In the genomic region with DNA sequence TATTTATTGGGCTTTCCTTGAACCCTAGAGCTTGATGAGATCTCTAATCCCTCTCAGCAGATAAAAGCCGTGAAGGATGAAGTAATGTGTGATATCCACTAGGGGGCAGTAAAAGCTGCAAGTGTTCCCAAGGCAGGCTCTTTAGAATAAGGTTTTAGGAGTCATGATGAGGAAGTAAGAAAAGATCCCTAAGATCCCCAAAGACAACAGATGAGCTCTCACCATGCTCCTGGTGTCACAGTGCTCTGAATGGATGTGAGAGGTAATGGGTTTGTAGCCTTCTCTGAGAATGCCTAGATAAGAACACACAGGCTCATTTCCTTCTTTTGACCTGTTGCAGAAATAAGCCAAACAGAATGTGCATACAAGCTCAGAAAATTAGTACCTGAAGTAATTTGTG, we compare ENCODE assay signal across 8 cellular contexts.
A peak's percentile ranks its signal among the peaks of the same experiment; 100 is the strongest.
DNase-seq lines count a peak whose midpoint lies in the region; ATAC-seq, FAIRE-seq and TF ChIP-seq lines count a peak whose summit lies in the region.

No MANE protein-coding gene starts in this region.

- in situ Hi-C loops in astrocyte of the spinal cord (cut with HindIII; ENCODE audit: low sequenced_read_pairs), result no loop called here

- H3K36me3 ChIP-seq in Caco-2 (ENCODE audit: control insufficient read depth, insufficient read depth, low read length) (no peaks in the 10 kb centered on the region), vagina (no peaks in the 10 kb centered on the region)

- peak; percentile 69 for FAIRE-seq in islet of Langerhans (lab: Jason Lieb, UNC)

- no peak overlapping the region for H3K27ac Mint-ChIP-seq in Caco-2 (ENCODE audit: unreplicated experiment)

- intact Hi-C loops in Caco-2 (cut with micrococcal nuclease; ENCODE audit: unreplicated experiment), result loop anchor here (1.0 to 10.0 kb wide), 7 partner anchors 45 to 309 kb away; no protein-coding TSS in a partner anchor
- intact Hi-C loops in vagina (cut with DNase I), result no loop called here

- no peaks in the 10 kb centered on the region for H3K27me3 ChIP-seq in Caco-2 (replicated peaks; ENCODE audit: control insufficient read depth, insufficient read depth, low read length)
- H3K27me3 ChIP-seq in vagina, result no peaks in the 10 kb centered on the region

- TF ChIP-seq CTCF in Caco-2 (IDR thresholded peaks at IDR 0.05; ENCODE audit: insufficient read depth in 1 of 2, low read depth in 1 of 2, low read length in 1 of 2, severe bottlenecking in 1 of 2, unreplicated experiment in 1 of 2), result peak; percentile 66 to 77
- TF ChIP-seq CTCF in astrocyte of the spinal cord (IDR thresholded peaks at IDR 0.05; ENCODE audit: low read depth, low read length), result peak; percentile 74
- TF ChIP-seq CTCF in vagina (IDR thresholded peaks at IDR 0.05), result peak in 2 of 3 experiments; percentile 31 to 47

- peak; percentile 63 for ATAC-seq in GM19397 (IDR thresholded peaks at IDR 0.05; ENCODE audit: unreplicated experiment)
- ATAC-seq in HG03460 (IDR thresholded peaks at IDR 0.05; ENCODE audit: unreplicated experiment), result peak; percentile 84

- H3K4me1 ChIP-seq in Caco-2 (peaks cover 9% of the 10 kb centered on the region), vagina (no peaks in the 10 kb centered on the region)

- no peak overlapping the region for H3K4me3 Mint-ChIP-seq in Caco-2 (ENCODE audit: unreplicated experiment)

- TF ChIP-seq POLR2A in vagina (IDR thresholded peaks at IDR 0.05), result no peak

- BruUV-seq in Caco-2 (replicated peaks; lab: Mats Ljungman, UMichigan), result no TSS peak

- POLR2A ChIA-PET in Caco-2 (lab: Charles Lee), result no interaction called here

- H3K4me3 ChIP-seq in Caco-2 (ENCODE audit: low read depth, low read length) (no peak overlapping the region), astrocyte of the spinal cord (ENCODE audit: low read depth, low read length) (no peak overlapping the region), vagina (no peak overlapping the region)

- H3K9me3 ChIP-seq in Caco-2 (0 out of 2 replicates have a peak, but pooled peaks cover 3% of the 10 kb centered on the region), vagina (no peaks in the 10 kb centered on the region)

- H3K9me3 Mint-ChIP-seq in Caco-2 (ENCODE audit: unreplicated experiment), result no peaks in the 10 kb centered on the region

- H3K4me1 Mint-ChIP-seq in Caco-2 (ENCODE audit: low read depth, unreplicated experiment), result peaks cover 29% of the 10 kb centered on the region

- H3K36me3 Mint-ChIP-seq in Caco-2 (ENCODE audit: insufficient read depth, unreplicated experiment), result no peaks in the 10 kb centered on the region

- no peaks in the 10 kb centered on the region for H3K27me3 Mint-ChIP-seq in Caco-2 (ENCODE audit: insufficient read depth, unreplicated experiment)

- no peak overlapping the region for H3K27ac ChIP-seq in vagina

- DNase-seq in Caco-2, result peak in 1 of 2 experiments; percentile 32
- peak; percentile 48 to 84 for DNase-seq in NCI-H446 (lab: John Stamatoyannopoulos, UW)
- peak; percentile 55 for DNase-seq in astrocyte of the spinal cord (ENCODE audit: low read depth, low spot score)
- DNase-seq in vagina (ENCODE audit: extremely low spot score in 2 of 2), result no peak
- DNase-seq in NK-92 (lab: John Stamatoyannopoulos, UW; ENCODE audit: unreplicated experiment), result no peak

- CTCF ChIA-PET in Caco-2 (lab: Charles Lee), result interaction anchor here (0.6 to 1.7 kb wide), 9 partner anchors 14 to 1283 kb away, joined by 3 to 34 read pairs (median 5); no protein-coding TSS in a partner anchor

Comparison
In these comparisons a context has a peak if more than half of its experiments do, and no peak if none do; other contexts are left out.
1. DNase-seq: peak in NCI-H446 (2 of 2) and astrocyte of the spinal cord (single experiment); none in vagina (0 of 2) and NK-92 (single experiment).
2. Peak in every context shown above with its lines, with median percentiles within 50 percentile points of each other: CTCF ChIP-seq.